In the genomic region with DNA sequence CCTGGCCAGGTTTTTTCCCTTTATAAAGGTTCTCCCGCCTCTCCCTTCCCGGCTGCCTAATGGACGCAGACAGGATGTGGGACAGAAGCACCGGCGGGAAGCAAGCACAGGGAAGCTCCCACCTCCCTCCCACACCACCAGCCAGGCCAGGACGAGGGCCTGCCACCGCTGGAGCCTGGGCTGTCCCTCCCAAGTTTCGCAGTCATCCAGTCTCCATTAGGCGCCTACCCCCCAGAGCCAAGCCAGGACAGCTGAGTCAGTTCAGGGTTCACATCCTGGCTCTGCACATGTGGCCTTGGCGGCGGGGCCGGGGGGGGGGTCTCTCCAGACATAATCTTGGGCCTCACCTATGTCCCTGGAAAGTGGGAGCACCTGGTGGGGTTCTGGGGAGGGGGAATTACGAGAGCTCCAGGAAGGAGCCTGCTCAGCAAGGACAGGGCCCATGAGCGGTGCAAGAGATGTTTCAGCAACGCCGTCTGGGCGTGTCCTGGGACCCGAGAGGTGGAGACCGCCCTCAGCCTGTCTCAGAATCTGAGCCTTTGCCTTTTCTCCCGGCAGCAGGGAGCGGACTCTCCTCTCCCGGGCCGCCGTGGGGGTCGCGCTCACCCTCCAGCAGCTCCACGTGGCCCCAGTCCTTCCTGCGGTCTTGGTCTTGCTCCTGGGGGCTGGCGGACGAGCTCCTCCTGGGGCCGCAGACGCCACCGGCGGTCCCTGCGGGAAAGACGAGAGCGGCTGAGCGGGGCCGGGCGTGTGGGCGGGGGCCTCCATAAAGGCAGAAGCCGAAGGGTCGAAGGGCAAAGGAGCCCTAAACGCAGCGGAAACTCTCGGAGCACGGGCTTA, we compare ENCODE assay signal across 8 cellular contexts. TPM values are rescaled to one million over a fixed set of nuclear protein-coding genes. Genes with fewer than 3 reads are reported as not detected.
DNase-seq lines count a peak whose midpoint lies in the region; ATAC-seq and TF ChIP-seq lines count a peak whose summit lies in the region.

No MANE protein-coding gene starts in this region.

- H3K27me3 ChIP-seq in CD8-positive, alpha-beta memory T cell (ENCODE audit: insufficient read depth, low read length, poor library complexity, severe bottlenecking) = no peaks in the 10 kb centered on the region
- H3K27me3 ChIP-seq in esophagus muscularis mucosa = no peaks in the 10 kb centered on the region
- H3K27me3 ChIP-seq in neural progenitor cell = peaks cover 10% of the 10 kb centered on the region

- peak overlapping the region; percentile 94 for H3K4me2 ChIP-seq in neural progenitor cell

- H3K36me3 ChIP-seq in CD8-positive, alpha-beta memory T cell (ENCODE audit: insufficient read depth, low read length) = peaks cover 12% of the 10 kb centered on the region
- H3K36me3 ChIP-seq in esophagus muscularis mucosa (peaks cover 9 to 43% (median 33%) of the 10 kb centered on the region in 4 donors), neural progenitor cell (no peaks in the 10 kb centered on the region)

- ATAC-seq in GM19467 (IDR thresholded peaks at IDR 0.05; ENCODE audit: unreplicated experiment) = peak; percentile 20

- peaks cover 19% of the 10 kb centered on the region for H3K4me1 ChIP-seq in CD8-positive, alpha-beta memory T cell (ENCODE audit: insufficient read depth, low read length)
- peaks cover 20 to 54% (median 42%) of the 10 kb centered on the region in 4 donors for H3K4me1 ChIP-seq in esophagus muscularis mucosa
- peaks cover 5% of the 10 kb centered on the region for H3K4me1 ChIP-seq in neural progenitor cell

- CTCF ChIA-PET in CD8-positive, alpha-beta memory T cell (lab: Charles Lee) = interaction anchor here (0.8 kb wide), 1 partner anchor 20 kb away, joined by 3 read pairs; no protein-coding TSS in a partner anchor
- CTCF ChIA-PET in activated CD4-positive, alpha-beta T cell treated with anti-CD3 and anti-CD28 coated beads, Interleukin-2, amount 10 ng/mL, durations not matched to agents 7 days and 5 days (lab: Charles Lee) = interaction anchor here (0.6 to 1.1 kb wide), 2 partner anchors 15 to 22 kb away, joined by 3 to 4 read pairs; no protein-coding TSS in a partner anchor

- peak overlapping the region; percentile 72 for H3K27ac ChIP-seq in CD8-positive, alpha-beta memory T cell (ENCODE audit: low read depth, low read length)
- peak overlapping the region; percentile 65 to 81 (median 78) for H3K27ac ChIP-seq in esophagus muscularis mucosa (replicated peaks in 1 of 4)
- no peak overlapping the region for H3K27ac ChIP-seq in neural progenitor cell

- peak overlapping the region; percentile 94 to 96 (median 96) for H3K4me3 Mint-ChIP-seq in CD8-positive, alpha-beta memory T cell
- H3K4me3 Mint-ChIP-seq in activated CD4-positive, alpha-beta T cell treated with anti-CD3 and anti-CD28 coated beads, Interleukin-2, amount 10 ng/mL, durations not matched to agents 7 days and 5 days = peak overlapping the region; percentile 96
- H3K4me3 Mint-ChIP-seq in neural progenitor cell = peak overlapping the region; percentile 97

- H3F3A ChIP-seq in neural progenitor cell (ENCODE audit: low read depth) = peaks cover 11% of the 10 kb centered on the region

- H3K4me3 ChIP-seq in CD8-positive, alpha-beta memory T cell (ENCODE audit: low read length) = peak overlapping the region; percentile 61
- peak overlapping the region; percentile 66 to 97 (median 91) for H3K4me3 ChIP-seq in esophagus muscularis mucosa
- H3K4me3 ChIP-seq in neural progenitor cell = peak overlapping the region; percentile 92

- no peaks in the 10 kb centered on the region for H3K9me3 ChIP-seq in CD8-positive, alpha-beta memory T cell (ENCODE audit: low read length)
- H3K9me3 ChIP-seq in esophagus muscularis mucosa (no peaks in the 10 kb centered on the region), neural progenitor cell (ENCODE audit: low read depth) (no peaks in the 10 kb centered on the region)

- peak overlapping the region; percentile 59 for H3K9ac ChIP-seq in neural progenitor cell

- H4K20me1 ChIP-seq in neural progenitor cell (ENCODE audit: low read depth) = peaks cover 43% of the 10 kb centered on the region

- H3K9me3 Mint-ChIP-seq in CD8-positive, alpha-beta memory T cell = no peaks in the 10 kb centered on the region
- H3K9me3 Mint-ChIP-seq in activated CD4-positive, alpha-beta T cell treated with anti-CD3 and anti-CD28 coated beads, Interleukin-2, amount 10 ng/mL, durations not matched to agents 7 days and 5 days = no peaks in the 10 kb centered on the region
- no peaks in the 10 kb centered on the region for H3K9me3 Mint-ChIP-seq in neural progenitor cell

- H3K36me3 Mint-ChIP-seq in CD8-positive, alpha-beta memory T cell = peaks cover 3 to 36% (median 4%) of the 10 kb centered on the region in 3 donors
- H3K36me3 Mint-ChIP-seq in activated CD4-positive, alpha-beta T cell treated with anti-CD3 and anti-CD28 coated beads, Interleukin-2, amount 10 ng/mL, durations not matched to agents 7 days and 5 days (ENCODE audit: low read depth) = peaks cover 19% of the 10 kb centered on the region
- H3K36me3 Mint-ChIP-seq in neural progenitor cell = peaks cover 11% of the 10 kb centered on the region

- peak in 1 of 5 donors; percentile 17 for DNase-seq in CD8-positive, alpha-beta memory T cell
- DNase-seq in HuH-7.5 (ENCODE audit: low spot score) (peak; percentile 95), esophagus muscularis mucosa (ENCODE audit: extremely low spot score) (no peak), neural progenitor cell (ENCODE audit: low spot score) (peak; percentile 77), superior temporal gyrus (ENCODE audit: extremely low spot score) (no peak), amygdala (lab: John Stamatoyannopoulos, UW) (no peak)
- peak; percentile 26 for DNase-seq in activated CD4-positive, alpha-beta T cell treated with anti-CD3 and anti-CD28 coated beads, Interleukin-2, amount 10 ng/mL, durations not matched to agents 7 days and 5 days

- H3K27me3 Mint-ChIP-seq in CD8-positive, alpha-beta memory T cell = no peaks in the 10 kb centered on the region
- H3K27me3 Mint-ChIP-seq in activated CD4-positive, alpha-beta T cell treated with anti-CD3 and anti-CD28 coated beads, Interleukin-2, amount 10 ng/mL, durations not matched to agents 7 days and 5 days = no peaks in the 10 kb centered on the region
- peaks cover 7% of the 10 kb centered on the region for H3K27me3 Mint-ChIP-seq in neural progenitor cell (ENCODE audit: insufficient read depth, low read depth)

- intact Hi-C loops in esophagus muscularis mucosa (cut with DNase I) = loop anchor here (5.0 kb wide), 1 partner anchor 55 kb away; no protein-coding TSS in a partner anchor

- POLR2A ChIA-PET in CD8-positive, alpha-beta memory T cell (lab: Charles Lee) = interaction anchor here (0.6 kb wide), 3 partner anchors 22 to 72 kb away, joined by 3 to 5 read pairs (median 3); no protein-coding TSS in a partner anchor
- POLR2A ChIA-PET in activated CD4-positive, alpha-beta T cell treated with anti-CD3 and anti-CD28 coated beads, Interleukin-2, amount 10 ng/mL, durations not matched to agents 7 days and 5 days (lab: Charles Lee) = interaction anchor here (0.6 kb wide), 1 partner anchor 500 kb away, joined by 3 read pairs; no protein-coding TSS in a partner anchor

- peaks cover 28% of the 10 kb centered on the region for H3K79me2 ChIP-seq in neural progenitor cell (ENCODE audit: low read depth)

- H2AFZ ChIP-seq in neural progenitor cell (replicated peaks) = peak overlapping the region; percentile 40

- TF ChIP-seq CTCF in esophagus muscularis mucosa (IDR thresholded peaks at IDR 0.05) = no peak
- TF ChIP-seq CTCF in neural progenitor cell (IDR thresholded peaks at IDR 0.05) = peak; percentile 1

- H3K4me1 Mint-ChIP-seq in CD8-positive, alpha-beta memory T cell = peaks cover 25 to 42% (median 30%) of the 10 kb centered on the region in 3 donors
- H3K4me1 Mint-ChIP-seq in activated CD4-positive, alpha-beta T cell treated with anti-CD3 and anti-CD28 coated beads, Interleukin-2, amount 10 ng/mL, durations not matched to agents 7 days and 5 days = peaks cover 22% of the 10 kb centered on the region
- peaks cover 16% of the 10 kb centered on the region for H3K4me1 Mint-ChIP-seq in neural progenitor cell

- 20% methylated on average over 23 of the region's 47 CpGs for WGBS in esophagus muscularis mucosa

- no peak for TF ChIP-seq EP300 in esophagus muscularis mucosa (IDR thresholded peaks at IDR 0.05)

- TF ChIP-seq POLR2A in esophagus muscularis mucosa (IDR thresholded peaks at IDR 0.05; ENCODE audit: low read depth) = no peak

- H3K27ac Mint-ChIP-seq in CD8-positive, alpha-beta memory T cell = peak overlapping the region; percentile 87 to 98 (median 94)
- peak overlapping the region; percentile 91 for H3K27ac Mint-ChIP-seq in activated CD4-positive, alpha-beta T cell treated with anti-CD3 and anti-CD28 coated beads, Interleukin-2, amount 10 ng/mL, durations not matched to agents 7 days and 5 days
- H3K27ac Mint-ChIP-seq in neural progenitor cell = peak overlapping the region; percentile 78

RNA-seq across cellular contexts. Expression of gene POLRMT, which starts 0.9 kb away (rescaled TPM):
- total RNA-seq in CD8-positive, alpha-beta memory T cell = 10 to 100 TPM; 75.2 to 77.3 TPM
- polyA plus RNA-seq in CD8-positive, alpha-beta memory T cell = 58.8 TPM
- 10 to 100 TPM; 42.1 to 52.3 TPM for total RNA-seq in activated CD4-positive, alpha-beta T cell treated with anti-CD3 and anti-CD28 coated beads, Interleukin-2, amount 10 ng/mL, durations not matched to agents 7 days and 5 days
- total RNA-seq in esophagus muscularis mucosa (10 to 100 TPM; 20.8 to 40.7 (median 30.4) TPM), neural progenitor cell (ENCODE audit: low replicate concordance) (14.1 and 68.6 TPM in 2 replicates)

RNA-seq across cellular contexts. Expression of gene FGF22, which starts 7.2 kb away (rescaled TPM):
- under 1 TPM; 0.20 to 0.22 TPM for total RNA-seq in CD8-positive, alpha-beta memory T cell
- not detected for polyA plus RNA-seq in CD8-positive, alpha-beta memory T cell
- total RNA-seq in activated CD4-positive, alpha-beta T cell treated with anti-CD3 and anti-CD28 coated beads, Interleukin-2, amount 10 ng/mL, durations not matched to agents 7 days and 5 days = under 1 TPM in 1 of 2 experiments, not detected in 1; 0.12 TPM
- total RNA-seq in esophagus muscularis mucosa = 1 to 10 TPM in 2 of 4 donors, under 1 TPM in 2; 0.50 to 2.1 (median 1.4) TPM
- total RNA-seq in neural progenitor cell (ENCODE audit: low replicate concordance) = 0.37 TPM in 1 of 2 replicates, not detected in the other

RNA-seq across cellular contexts. Expression of gene RNF126, which starts 30.6 kb away (rescaled TPM):
- 10 to 100 TPM; 89.6 to 95.5 TPM for total RNA-seq in CD8-positive, alpha-beta memory T cell
- polyA plus RNA-seq in CD8-positive, alpha-beta memory T cell = 100.0 TPM
- total RNA-seq in activated CD4-positive, alpha-beta T cell treated with anti-CD3 and anti-CD28 coated beads, Interleukin-2, amount 10 ng/mL, durations not matched to agents 7 days and 5 days = 10 to 100 TPM; 71.5 to 80.3 TPM
- total RNA-seq in esophagus muscularis mucosa (10 to 100 TPM; 41.5 to 63.5 (median 62.3) TPM), neural progenitor cell (ENCODE audit: low replicate concordance) (9.7 and 50.9 TPM in 2 replicates)

RNA-seq across cellular contexts. Expression of gene HCN2, which starts 42.8 kb away (rescaled TPM):
- total RNA-seq in CD8-positive, alpha-beta memory T cell = under 1 TPM; 0.42 to 0.48 TPM
- not detected for polyA plus RNA-seq in CD8-positive, alpha-beta memory T cell
- total RNA-seq in activated CD4-positive, alpha-beta T cell treated with anti-CD3 and anti-CD28 coated beads, Interleukin-2, amount 10 ng/mL, durations not matched to agents 7 days and 5 days = 1 to 10 TPM; 2.6 to 3.2 TPM
- total RNA-seq in esophagus muscularis mucosa (under 1 TPM; 0.19 to 0.50 (median 0.41) TPM), neural progenitor cell (ENCODE audit: low replicate concordance) (0.06 TPM in 1 of 2 replicates, not detected in the other)

RNA-seq across cellular contexts. Expression of gene FSTL3, which starts 43.7 kb away (rescaled TPM):
- 1 to 10 TPM; 7.7 to 8.0 TPM for total RNA-seq in CD8-positive, alpha-beta memory T cell
- 0.81 TPM for polyA plus RNA-seq in CD8-positive, alpha-beta memory T cell
- 1 to 10 TPM; 1.6 to 2.1 TPM for total RNA-seq in activated CD4-positive, alpha-beta T cell treated with anti-CD3 and anti-CD28 coated beads, Interleukin-2, amount 10 ng/mL, durations not matched to agents 7 days and 5 days
- 100 to 1,000 TPM; 115 to 226 (median 217) TPM for total RNA-seq in esophagus muscularis mucosa
- 2.4 and 21.9 TPM in 2 replicates for total RNA-seq in neural progenitor cell (ENCODE audit: low replicate concordance)

Comparison
In these comparisons a context has a peak if more than half of its experiments do, and no peak if none do; other contexts are left out.
1. DNase-seq: peak in HuH-7.5 (single experiment), activated CD4-positive, alpha-beta T cell treated with anti-CD3 and anti-CD28 coated beads, Interleukin-2, amount 10 ng/mL, durations not matched to agents 7 days and 5 days (single experiment) and neural progenitor cell (single experiment); none in esophagus muscularis mucosa (single experiment), superior temporal gyrus (single experiment) and amygdala (0 of 56).
2. Peak in every context shown above with its lines, with median percentiles within 50 percentile points of each other: H3K4me3 ChIP-seq, H3K27ac Mint-ChIP-seq and H3K4me3 Mint-ChIP-seq.